Comparison of ENCODE assay signal across 8 cellular contexts in genomic region chr2:160918909-160919503, GRCh38.
DNase-seq lines count a peak whose midpoint lies in the region; ATAC-seq and TF ChIP-seq lines count a peak whose summit lies in the region.

No MANE protein-coding gene starts in this region.

- no peak overlapping the region for H3K4me3 ChIP-seq in CD8-positive, alpha-beta T cell (ENCODE audit: low read depth, low read length)
- H3K4me3 ChIP-seq in PC-9 (no peak overlapping the region), adrenal gland (no peak overlapping the region), right atrium auricular region (no peak overlapping the region)

- TF ChIP-seq CTCF in CD8-positive, alpha-beta T cell (IDR thresholded peaks at IDR 0.05) = peak; percentile 14
- TF ChIP-seq CTCF in PC-9 (conservative IDR thresholded peaks at IDR 0.05) (peak; percentile 59), adrenal gland (IDR thresholded peaks at IDR 0.05) (peak; percentile 37 to 63 (median 54)), right atrium auricular region (IDR thresholded peaks at IDR 0.05) (peak; percentile 55 to 76)

- H3K79me2 ChIP-seq in PC-9 (ENCODE audit: low read depth) = no peaks in the 10 kb centered on the region

- WGBS in adrenal gland, 4 donors = 43 to 63% (median 48%) methylated on average over 4 of the region's 4 CpGs

- no peak overlapping the region for H3K4me2 ChIP-seq in PC-9

- POLR2A ChIA-PET in CD8-positive, alpha-beta T cell (lab: Charles Lee) = no interaction called here
- POLR2A ChIA-PET in HEK293T (lab: Yijun Ruan, JAX) (no interaction called here), PC-9 (lab: Charles Lee; ENCODE audit: unreplicated experiment) (interaction anchor here (0.5 kb wide), 1 partner anchor 51 kb away, joined by 4 read pairs; no protein-coding TSS in a partner anchor)

- no peak overlapping the region for H2AFZ ChIP-seq in PC-9

- H3K4me3 Mint-ChIP-seq in CD8-positive, alpha-beta T cell = no peak overlapping the region

- H3K4me1 Mint-ChIP-seq in CD8-positive, alpha-beta T cell (ENCODE audit: low read depth) = no peaks in the 10 kb centered on the region

- no peaks in the 10 kb centered on the region for H3K4me1 ChIP-seq in CD8-positive, alpha-beta T cell (ENCODE audit: insufficient read depth, low read length)
- H3K4me1 ChIP-seq in PC-9 (replicated peaks; ENCODE audit: insufficient read depth) = no peaks in the 10 kb centered on the region
- peaks cover 0 to 6% of the 10 kb centered on the region in 2 donors for H3K4me1 ChIP-seq in adrenal gland (replicated peaks in 1 of 2)
- H3K4me1 ChIP-seq in right atrium auricular region = peaks cover 0 to 30% of the 10 kb centered on the region in 2 donors

- H3K27me3 ChIP-seq in CD8-positive, alpha-beta T cell (ENCODE audit: insufficient read depth, low read length) = no peaks in the 10 kb centered on the region
- H3K27me3 ChIP-seq in PC-9 (ENCODE audit: insufficient read depth, low read depth) (no peaks in the 10 kb centered on the region), adrenal gland (no peaks in the 10 kb centered on the region), right atrium auricular region (no peaks in the 10 kb centered on the region)

- H3K36me3 Mint-ChIP-seq in CD8-positive, alpha-beta T cell = no peaks in the 10 kb centered on the region

- H3K27ac ChIP-seq in CD8-positive, alpha-beta T cell (ENCODE audit: low read depth, low read length) = no peak overlapping the region
- H3K27ac ChIP-seq in PC-9 (no peak overlapping the region), adrenal gland (no peak overlapping the region), right atrium auricular region (no peak overlapping the region)

- H3K36me3 ChIP-seq in CD8-positive, alpha-beta T cell (ENCODE audit: insufficient read depth, low read length) = no peaks in the 10 kb centered on the region
- no peaks in the 10 kb centered on the region for H3K36me3 ChIP-seq in PC-9 (ENCODE audit: low read depth)
- H3K36me3 ChIP-seq in adrenal gland (replicated peaks in 1 of 2) = no peaks in the 10 kb centered on the region
- H3K36me3 ChIP-seq in right atrium auricular region = no peaks in the 10 kb centered on the region

- H3F3A ChIP-seq in PC-9 (ENCODE audit: insufficient read depth, low read depth) = no peaks in the 10 kb centered on the region

- H3K9me2 ChIP-seq in PC-9 (ENCODE audit: insufficient read depth) = no peaks in the 10 kb centered on the region

- CTCF ChIA-PET in CD8-positive, alpha-beta T cell (lab: Charles Lee) = interaction anchor here (1.0 to 2.2 kb wide), 3 partner anchors 10 to 667 kb away, joined by 3 to 8 read pairs (median 6); no protein-coding TSS in a partner anchor
- CTCF ChIA-PET in HEK293T (lab: Yijun Ruan, JAX) = interaction anchor here (1.0 kb wide), 1 partner anchor 14 kb away, joined by 3 read pairs; no protein-coding TSS in a partner anchor
- CTCF ChIA-PET in PC-9 (lab: Charles Lee) = interaction anchor here (0.8 kb wide), 1 partner anchor 490 kb away, joined by 3 read pairs; no protein-coding TSS in a partner anchor

- no peak for ATAC-seq in CD8-positive, alpha-beta T cell
- ATAC-seq in HG03135 (IDR thresholded peaks at IDR 0.05; ENCODE audit: unreplicated experiment) = no peak

- BruUV-seq in PC-9 (replicated peaks; lab: Mats Ljungman, UMichigan) = no TSS peak

- no peaks in the 10 kb centered on the region for H3K27me3 Mint-ChIP-seq in CD8-positive, alpha-beta T cell (ENCODE audit: low read depth)

- no peaks in the 10 kb centered on the region for H3K9me3 Mint-ChIP-seq in CD8-positive, alpha-beta T cell

- H4K20me1 ChIP-seq in PC-9 (ENCODE audit: insufficient read depth) = no peaks in the 10 kb centered on the region

- H3K27ac Mint-ChIP-seq in CD8-positive, alpha-beta T cell = no peak overlapping the region

- intact Hi-C loops in CD8-positive, alpha-beta T cell (cut with DNase I, micrococcal nuclease) = loop anchor here in 1 of 2 experiments (1.0 to 2.0 kb wide), 4 partner anchors 74 to 667 kb away; no protein-coding TSS in a partner anchor
- intact Hi-C loops in PC-9 (cut with micrococcal nuclease; ENCODE audit: unreplicated experiment) (loop anchor here (5.0 kb wide), 1 partner anchor 272 kb away; no protein-coding TSS in a partner anchor), adrenal gland (cut with DNase I) (no loop called here)

- TF ChIP-seq POLR2A in adrenal gland (IDR thresholded peaks at IDR 0.05) = no peak

- H3K9me3 ChIP-seq in CD8-positive, alpha-beta T cell (ENCODE audit: low read length) = no peaks in the 10 kb centered on the region
- H3K9me3 ChIP-seq in PC-9 (ENCODE audit: insufficient read depth, low read depth) (no peaks in the 10 kb centered on the region), adrenal gland (replicated peaks in 1 of 3) (no peaks in the 10 kb centered on the region), right atrium auricular region (no peaks in the 10 kb centered on the region)

- DNase-seq in CD8-positive, alpha-beta T cell = peak in 4 of 7 experiments; percentile 10 to 56 (median 25)
- DNase-seq in HEK293T (ENCODE audit: extremely low spot score) = peak; percentile 59
- peak in 1 of 2 experiments; percentile 31 for DNase-seq in PC-9
- peak; percentile 50 to 81 (median 65) for DNase-seq in adrenal gland
- DNase-seq in right atrium auricular region (ENCODE audit: low spot score) = peak; percentile 71
- DNase-seq in stimulated activated CD4-positive, alpha-beta T cell treated with anti-CD3 and anti-CD28 coated beads, Interleukin-12 subunit alpha, Interleukin-12 subunit beta, amount 100 ng/mL, for 4 hours = peak; percentile 8
- DNase-seq in NCI-H128 (lab: John Stamatoyannopoulos, UW; ENCODE audit: unreplicated experiment) = no peak

TF ChIP-seq in HEK293T, 16 proteins besides CTCF, POLR2A, EP300 and RAD21:
- no peak for TF ChIP-seq BHLHE40 (IDR thresholded peaks at IDR 0.05; ENCODE audit: borderline replicate concordance)
- no peak for TF ChIP-seq HDGF (IDR thresholded peaks at IDR 0.05; ENCODE audit: borderline replicate concordance)
- TF ChIP-seq CTBP1 (IDR thresholded peaks at IDR 0.05; ENCODE audit: borderline replicate concordance) = no peak
- no peak for TF ChIP-seq ELF4 (IDR thresholded peaks at IDR 0.05)
- no peak for TF ChIP-seq ARNT (IDR thresholded peaks at IDR 0.05)

Comparison
In these comparisons a context has a peak if more than half of its experiments do, and no peak if none do; other contexts are left out.
1. CTCF ChIP-seq: peak in every context shown above with its lines; median percentile 66 in right atrium auricular region; 59 in PC-9; 54 in adrenal gland; 14 in CD8-positive, alpha-beta T cell.